Comparison of ENCODE assay signal across 8 cellular contexts in genomic region chr1:202162049-202162417, GRCh38. TPM values are rescaled to one million over a fixed set of nuclear protein-coding genes. Genes with fewer than 3 reads are reported as not detected.
A peak's percentile ranks its signal among the peaks of the same experiment; 100 is the strongest.
DNase-seq lines count a peak whose midpoint lies in the region; ATAC-seq and TF ChIP-seq lines count a peak whose summit lies in the region.

No MANE protein-coding gene starts in this region.

- DNase-seq in OCI-LY7 (ENCODE audit: low spot score) (peak; percentile 58), ACHN (no peak), NCI-H2081 treated with DMSO at 0.1 percent for 48 hours (lab: John Stamatoyannopoulos, UW) (no peak)
- peak; percentile 59 for DNase-seq in activated gamma-delta T cell treated with anti-CD3 and anti-CD28 coated beads, Interleukin-2, amount 50 U/mL, for 16 hours (ENCODE audit: low read depth)
- DNase-seq in stimulated activated CD4-positive, alpha-beta T cell treated with anti-CD3 and anti-CD28 coated beads, Interleukin-4, amount 100 ng/mL, for 48 hours (ENCODE audit: low read depth in 2 of 2) = peak; percentile 40 to 42

- no peak overlapping the region; the same call in 1 of the 2 replicates for H2AFZ ChIP-seq in OCI-LY7 (ENCODE audit: low read length)

- TF ChIP-seq CTCF in OCI-LY7 (conservative IDR thresholded peaks at IDR 0.05; ENCODE audit: low read length) = no peak

- no peaks in the 10 kb centered on the region for H3K9me2 ChIP-seq in OCI-LY7 (ENCODE audit: insufficient read depth, low read length)

- POLR2A ChIA-PET in OCI-LY7 (lab: Charles Lee) = no interaction called here

- in situ Hi-C loops in ACHN (cut with HindIII; ENCODE audit: low pct_ligation_motif_present, low pct_unique_long_range_greater_than_20kb, low sequenced_read_pairs) = no loop called here

- peak overlapping the region; percentile 95 for H3K4me2 ChIP-seq in OCI-LY7 (ENCODE audit: low read length)

- H3K79me2 ChIP-seq in OCI-LY7 (ENCODE audit: insufficient read depth, low read depth, low read length) = peaks cover 30% of the 10 kb centered on the region; the same call in 1 of the 2 replicates

- H3K36me3 ChIP-seq in OCI-LY7 (ENCODE audit: insufficient read depth, low read length) = peaks cover 11% of the 10 kb centered on the region

- H3K27ac ChIP-seq in OCI-LY7 (ENCODE audit: low read depth, low read length, poor library complexity, severe bottlenecking) = peak overlapping the region; percentile 89

- no TSS peak for BruUV-seq in OCI-LY7 (replicated peaks; lab: Mats Ljungman, UMichigan)

- intact Hi-C loops in OCI-LY7 (cut with micrococcal nuclease; ENCODE audit: unreplicated experiment) = no loop called here

- H3K4me3 ChIP-seq in OCI-LY7 (ENCODE audit: low read depth, low read length, poor library complexity, severe bottlenecking) = peak overlapping the region; percentile 73

- H3K4me1 ChIP-seq in OCI-LY7 (ENCODE audit: insufficient read depth, low read length, poor library complexity, severe bottlenecking) = peaks cover 88% of the 10 kb centered on the region

- no peaks in the 10 kb centered on the region for H4K20me1 ChIP-seq in OCI-LY7 (ENCODE audit: insufficient read depth, low read length)

- ATAC-seq in GM18909 (IDR thresholded peaks at IDR 0.05; ENCODE audit: poor library complexity, unreplicated experiment) (peak; percentile 46), HG03457 (IDR thresholded peaks at IDR 0.05; ENCODE audit: unreplicated experiment) (no peak), GM19452 (IDR thresholded peaks at IDR 0.05; ENCODE audit: unreplicated experiment) (no peak)

- no peaks in the 10 kb centered on the region for H3K9me3 ChIP-seq in OCI-LY7 (ENCODE audit: low read length)

- CTCF ChIA-PET in OCI-LY7 (lab: Charles Lee; ENCODE audit: unreplicated experiment) = no interaction called here

RNA-seq across cellular contexts. Expression of gene PTPN7, which starts 1.6 kb away (rescaled TPM):
- total RNA-seq in OCI-LY7 (2014; rRNA removed; shearing (Covaris generic)) = 54.2 and 67.5 TPM in 2 replicates
- 79.1 and 83.1 TPM in 2 replicates for total RNA-seq in OCI-LY7 (2022)

RNA-seq across cellular contexts. Expression of gene ARL8A, which starts 17.5 kb away (rescaled TPM):
- total RNA-seq in OCI-LY7 (2014; rRNA removed; shearing (Covaris generic)) = 25.1 and 25.7 TPM in 2 replicates
- total RNA-seq in OCI-LY7 (2022) = 44.6 and 46.1 TPM in 2 replicates

RNA-seq across cellular contexts. Expression of gene LGR6, which starts 31.6 kb away (rescaled TPM):
- total RNA-seq in OCI-LY7 (2014; rRNA removed; shearing (Covaris generic)) = not detected in 2 replicates
- total RNA-seq in OCI-LY7 (2022) = not detected in 2 replicates

RNA-seq across cellular contexts. Expression of gene GPR37L1, which starts 39.3 kb away (rescaled TPM):
- total RNA-seq in OCI-LY7 (2014; rRNA removed; shearing (Covaris generic)) = 0.03 TPM in 1 of 2 replicates, not detected in the other
- not detected in 2 replicates for total RNA-seq in OCI-LY7 (2022)

Comparison
In these comparisons a context has a peak if more than half of its experiments do, and no peak if none do; other contexts are left out.
1. DNase-seq: peak in OCI-LY7 (single experiment), activated gamma-delta T cell treated with anti-CD3 and anti-CD28 coated beads, Interleukin-2, amount 50 U/mL, for 16 hours (single experiment) and stimulated activated CD4-positive, alpha-beta T cell treated with anti-CD3 and anti-CD28 coated beads, Interleukin-4, amount 100 ng/mL, for 48 hours (2 of 2); none in ACHN (single experiment) and NCI-H2081 treated with DMSO at 0.1 percent for 48 hours (single experiment).